ENCODE assay signal across 9 cellular contexts in the genomic region with DNA sequence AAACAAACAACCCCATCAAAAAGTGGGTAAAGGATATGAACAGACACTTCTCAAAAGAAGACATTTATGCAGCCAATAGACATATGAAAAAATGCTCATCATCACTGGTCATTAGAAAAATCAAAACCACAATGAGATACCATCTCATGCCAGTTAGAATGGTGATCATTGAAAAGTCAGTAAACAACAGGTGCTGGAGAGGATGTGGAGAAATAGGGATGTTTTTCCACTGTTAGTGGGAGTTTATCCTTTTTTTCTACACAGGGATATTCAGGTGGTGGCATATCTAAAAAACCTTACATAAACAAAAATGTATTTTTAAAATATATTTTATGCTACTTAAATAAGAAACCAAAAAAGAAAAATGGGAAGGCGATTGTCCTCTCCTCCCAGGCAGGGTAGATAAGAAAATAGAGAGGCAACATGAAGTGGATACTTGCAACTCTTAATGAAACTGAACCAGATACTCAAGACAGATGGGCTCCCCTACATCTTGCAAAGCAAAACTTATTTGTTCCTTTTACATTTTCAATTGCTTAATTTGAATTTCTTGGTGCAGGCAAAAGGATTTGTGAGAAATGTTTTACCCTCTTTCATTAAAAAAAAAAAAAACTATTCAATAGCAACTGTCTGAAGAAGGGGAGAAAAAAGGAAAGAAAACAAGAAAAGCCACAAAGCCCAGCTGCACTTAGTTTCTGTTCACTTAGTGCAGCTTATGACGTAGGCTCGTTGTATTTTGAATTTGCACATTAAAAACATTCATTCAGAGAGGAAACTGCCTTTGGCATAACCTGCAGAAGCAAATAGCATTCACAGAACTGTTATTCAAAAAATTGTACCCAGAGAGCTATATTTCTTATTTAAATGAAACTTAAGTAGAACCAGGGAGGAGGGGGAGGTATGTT. TPM values are rescaled to one million over a fixed set of nuclear protein-coding genes. Genes with fewer than 3 reads are reported as not detected.
A peak's percentile ranks its signal among the peaks of the same experiment; 100 is the strongest.
DNase-seq lines count a peak whose midpoint lies in the region; ATAC-seq and TF ChIP-seq lines count a peak whose summit lies in the region.
"Had no signal": no experiment of that assay in that cellular context is flagged by ENCODE, and none has a peak within 500 bp of the region (broad histone marks: within the 10 kb centered on the region; RNA-seq: fewer than 3 reads in every experiment).

No MANE protein-coding gene starts in this region.

- TF ChIP-seq CTCF in Calu3 (IDR thresholded peaks at IDR 0.05; ENCODE audit: unreplicated experiment) (no peak), astrocyte of the spinal cord (IDR thresholded peaks at IDR 0.05; ENCODE audit: low read depth, low read length) (no peak), nephron progenitor cell (IDR thresholded peaks at IDR 0.05) (no peak), RWPE1 (conservative IDR thresholded peaks at IDR 0.05; ENCODE audit: low read depth) (no peak)

- no peaks in the 10 kb centered on the region for H3K27me3 Mint-ChIP-seq in Calu3 (ENCODE audit: unreplicated experiment)
- no peaks in the 10 kb centered on the region for H3K27me3 Mint-ChIP-seq in nephron progenitor cell (ENCODE audit: low read depth, poor library complexity)

- H3K4me3 ChIP-seq in astrocyte of the spinal cord (ENCODE audit: low read depth, low read length): no peak overlapping the region
- H3K4me3 ChIP-seq: K562 had no signal

- no peaks in the 10 kb centered on the region for H3K9me3 Mint-ChIP-seq in Calu3 (ENCODE audit: low read depth, unreplicated experiment)
- H3K9me3 Mint-ChIP-seq in nephron progenitor cell: peaks cover 17% of the 10 kb centered on the region

- peaks cover 13% of the 10 kb centered on the region for H3K4me1 Mint-ChIP-seq in Calu3 (ENCODE audit: low read depth, unreplicated experiment)
- H3K4me1 Mint-ChIP-seq in nephron progenitor cell: peaks cover 16% of the 10 kb centered on the region

- POLR2A ChIA-PET in RWPE1 (lab: Yijun Ruan, JAX; ENCODE audit: low non-redundant PET): no interaction called here

- in situ Hi-C loops in astrocyte of the spinal cord (cut with HindIII; ENCODE audit: low sequenced_read_pairs): no loop called here

- CTCF ChIA-PET in Calu3 (lab: Charles Lee): interaction anchor here (0.5 to 1.2 kb wide), 3 partner anchors 12 to 468 kb away, joined by 4 to 5 read pairs (median 4); no protein-coding TSS in a partner anchor
- CTCF ChIA-PET in RWPE1 (lab: Yijun Ruan, JAX): no interaction called here

- intact Hi-C loops in Calu3 (cut with micrococcal nuclease; ENCODE audit: unreplicated experiment): no loop called here

- BruUV-seq in Calu3 (replicated peaks; lab: Mats Ljungman, UMichigan): no TSS peak

- no peak overlapping the region for H3K27ac ChIP-seq in RWPE1

- no peaks in the 10 kb centered on the region for H3K36me3 Mint-ChIP-seq in Calu3 (ENCODE audit: insufficient read depth, unreplicated experiment)
- peaks cover 7% of the 10 kb centered on the region for H3K36me3 Mint-ChIP-seq in nephron progenitor cell (ENCODE audit: low read depth)

- no peak for DNase-seq in Calu3
- peak; percentile 89 for DNase-seq in astrocyte of the spinal cord (ENCODE audit: low read depth, low spot score)
- no peak for DNase-seq in nephron progenitor cell
- DNase-seq in OCI-M1 (lab: John Stamatoyannopoulos, UW): no peak
- DNase-seq in Kasumi-1 (lab: John Stamatoyannopoulos, UW): no peak
- DNase-seq in RWPE1 (ENCODE audit: low spot score): no peak

- no peak overlapping the region for H3K4me3 Mint-ChIP-seq in Calu3 (ENCODE audit: low read depth, unreplicated experiment)
- H3K4me3 Mint-ChIP-seq in nephron progenitor cell: no peak overlapping the region

- ATAC-seq in GM21360 (IDR thresholded peaks at IDR 0.05; ENCODE audit: unreplicated experiment) (peak; percentile 81), HG03521 (IDR thresholded peaks at IDR 0.05; ENCODE audit: unreplicated experiment) (peak; percentile 80)
- ATAC-seq: K562 had no signal

- H3K27ac Mint-ChIP-seq in Calu3 (ENCODE audit: unreplicated experiment) (peak overlapping the region; percentile 53), nephron progenitor cell (peak overlapping the region; percentile 93)

RNA-seq across cellular contexts. Expression of a gene that starts 36.9 kb away (rescaled TPM):
- total RNA-seq in Calu3 (2022): not detected in 2 replicates
- total RNA-seq: K562 had no signal
